ENCODE assay signal across 6 cellular contexts in genomic region chr17:4944163-4944553, GRCh38. TPM values are rescaled to one million over a fixed set of nuclear protein-coding genes. Genes with fewer than 3 reads are reported as not detected.
A peak's percentile ranks its signal among the peaks of the same experiment; 100 is the strongest.
DNase-seq lines count a peak whose midpoint lies in the region; ATAC-seq, FAIRE-seq and TF ChIP-seq lines count a peak whose summit lies in the region.

No MANE protein-coding gene starts in this region.

- H3K4me2 ChIP-seq in GM12878 (ENCODE audit: control insufficient read depth, insufficient read depth): peak overlapping the region; percentile 55

- no peak for FAIRE-seq in GM12878 (lab: Jason Lieb, UNC)

- in situ Hi-C loops in GM12878 (cut with MboI): no loop called here

- peak overlapping the region; percentile 96 for H3K4me3 ChIP-seq in GM12878

- H3K79me2 ChIP-seq in GM12878 (ENCODE audit: control insufficient read depth, insufficient read depth, low read length): peaks cover 87% of the 10 kb centered on the region

- no TSS peak for BruUV-seq in GM12878 (replicated peaks; lab: Mats Ljungman, UMichigan)

- intact Hi-C loops in GM12878 (cut with micrococcal nuclease; ENCODE audit: unreplicated experiment): loop anchor here (5.0 kb wide), 1 partner anchor 293 kb away; no protein-coding TSS in a partner anchor

- H3K9me3 ChIP-seq in GM12878 (replicated peaks; ENCODE audit: control insufficient read depth, insufficient read depth, low read length): no peaks in the 10 kb centered on the region

- no peak for TF ChIP-seq CTCF in GM12878 (IDR thresholded peaks at IDR 0.05 in 2 of 3, conservative IDR thresholded peaks at IDR 0.05 in 1 of 3; ENCODE audit: control insufficient read depth in 2 of 3, extremely low read depth in 1 of 3, insufficient read depth in 1 of 3, low read depth in 3 of 3, low read length in 3 of 3)

- peaks cover 5% of the 10 kb centered on the region for H4K20me1 ChIP-seq in GM12878 (ENCODE audit: control insufficient read depth, insufficient read depth)

- H2AFZ ChIP-seq in GM12878 (ENCODE audit: control insufficient read depth, low read depth, low read length): no peak overlapping the region

- SMC1A ChIA-PET in GM12878 (lab: Charles Lee; ENCODE audit: uncharacterized antibody, unreplicated experiment): interaction anchor here (7.1 kb wide), 1 partner anchor 23 kb away, joined by 50 read pairs; the partner anchor contains the start of gene SPAG7

- POLR2A ChIA-PET in GM12878 (lab: Charles Lee): interaction anchor here (17.5 kb wide), 1 partner anchor 21 kb away, joined by 272 read pairs; the partner anchor contains the start of gene SPAG7

- RAD21 ChIA-PET in GM12878 (lab: Charles Lee; ENCODE audit: unreplicated experiment): interaction anchor here (9.8 kb wide), 1 partner anchor 21 kb away, joined by 73 read pairs; the partner anchor contains the start of gene SPAG7

- 0% methylated on average over 3 of the region's 3 CpGs for WGBS in GM12878 (ENCODE audit: insufficient coverage, insufficient replicate concordance, low lambda C conversion rate, missing lambda C conversion rate)

- DNase-seq in SIG-M5 treated with dmso at 0.1 percent for 504 hours (lab: John Stamatoyannopoulos, UW; ENCODE audit: unreplicated experiment) (peak; percentile 79), SIG-M5 (lab: John Stamatoyannopoulos, UW) (no peak), GM12878 (ENCODE audit: low read depth, low spot score) (no peak), DMS79 treated with DMSO at 0.1 percent for 48 hours (lab: John Stamatoyannopoulos, UW) (no peak)
- DNase-seq in stimulated activated naive CD4-positive, alpha-beta T cell (lab: John Stamatoyannopoulos, UW): peak in 4 of 6 experiments; percentile 49 to 67 (median 60)

- no peak for TF ChIP-seq EP300 in GM12878 (IDR thresholded peaks at IDR 0.05; ENCODE audit: borderline replicate concordance in 1 of 2, control insufficient read depth in 1 of 2, low read depth in 2 of 2, low read length in 2 of 2)

- TF ChIP-seq RAD21 in GM12878 (IDR thresholded peaks at IDR 0.05; ENCODE audit: insufficient read depth, low read depth, low read length): no peak

- H3K27ac ChIP-seq in GM12878 (ENCODE audit: control insufficient read depth, insufficient read depth): peak overlapping the region; percentile 100

- CTCF ChIA-PET in GM12878 (lab: Yijun Ruan, JAX): interaction anchor here (0.6 kb wide), 1 partner anchor 23 kb away, joined by 3 read pairs; the partner anchor contains the start of gene SPAG7

- ATAC-seq in GM12878: peak; percentile 42
- ATAC-seq in GM21447 (IDR thresholded peaks at IDR 0.05; ENCODE audit: unreplicated experiment): no peak

- TF ChIP-seq POLR2A in GM12878 (IDR thresholded peaks at IDR 0.05; ENCODE audit: low read depth, low read length): no peak

- H3K4me1 ChIP-seq in GM12878 (ENCODE audit: control insufficient read depth, insufficient read depth, low read length): peaks cover 36% of the 10 kb centered on the region

- H3K9ac ChIP-seq in GM12878 (ENCODE audit: control insufficient read depth, insufficient read depth, low read length): peak overlapping the region; percentile 100

- H3K36me3 ChIP-seq in GM12878 (ENCODE audit: control insufficient read depth in 2 of 2, insufficient read depth in 2 of 2, low read length in 1 of 2): peaks cover 20 to 22% of the 10 kb centered on the region in 2 experiments

- no peaks in the 10 kb centered on the region for H3K27me3 ChIP-seq in GM12878 (replicated peaks in 1 of 2; ENCODE audit: control insufficient read depth in 2 of 2, insufficient read depth in 2 of 2, low read length in 1 of 2)

RNA-seq across cellular contexts. Expression of gene RNF167, which starts 4.1 kb away (rescaled TPM):
- 36.5 and 46.0 TPM in 2 replicates for total RNA-seq in GM12878 (2013; cell fraction: nucleolus; rRNA removed)
- 47.6 and 52.9 TPM in 2 replicates for total RNA-seq in GM12878 (2014; rRNA removed)
- total RNA-seq in GM12878 (2014; rRNA removed; fragmentation: Illumina TruSeq; extraction: Trizol): 57.4 and 63.9 TPM in 2 replicates
- total RNA-seq in GM12878 (2021): 86.5 and 91.3 TPM in 2 replicates
- 69.5 TPM for polyA plus RNA-seq in GM12878 (2011; ENCODE audit: low read depth)
- polyA plus RNA-seq in GM12878 (2011; rRNA removed): 58.4 and 90.7 TPM in 2 replicates
- polyA plus RNA-seq in GM12878 (2011; cell fraction: cytosol; rRNA removed): 174 and 192 TPM in 2 replicates
- polyA plus RNA-seq in GM12878 (2011; cell fraction: nucleus; rRNA removed): 178 and 241 TPM in 2 replicates
- 87.5 and 90.3 TPM in 2 replicates for polyA plus RNA-seq in GM12878 (2012)
- polyA plus RNA-seq in GM12878 (2014; fragmentation: Illumina TruSeq; extraction: Trizol): 132 and 147 TPM in 2 replicates
- polyA plus RNA-seq in GM12878 (2014; fragmentation: Nextera tagmentation; extraction: Ambion mirVana): 10 to 100 TPM; 33.6 to 35.3 TPM
- polyA plus RNA-seq in GM12878 (2014; rRNA removed): 87.1 and 87.9 TPM in 2 replicates
- 10 to 100 TPM; 49.7 to 57.7 TPM for polyA plus RNA-seq in GM12878 (2016; fragmentation: Nextera tagmentation; extraction: Ambion mirVana)
- 68.8 and 133 TPM in 2 replicates for polyA minus RNA-seq in GM12878 (2011; rRNA and poly(A)+ RNA removed)
- 54.1 and 60.8 TPM in 2 replicates for polyA minus RNA-seq in GM12878 (2011; cell fraction: cytosol; rRNA and poly(A)+ RNA removed)
- 41.7 and 74.5 TPM in 2 replicates for polyA minus RNA-seq in GM12878 (2011; cell fraction: nucleus; rRNA and poly(A)+ RNA removed)

RNA-seq across cellular contexts. Expression of gene PFN1, which starts 4.2 kb away (rescaled TPM):
- total RNA-seq in GM12878 (2013; cell fraction: nucleolus; rRNA removed): 131 and 144 TPM in 2 replicates
- total RNA-seq in GM12878 (2014; rRNA removed): 1,668 and 2,039 TPM in 2 replicates
- 812 and 920 TPM in 2 replicates for total RNA-seq in GM12878 (2014; rRNA removed; fragmentation: Illumina TruSeq; extraction: Trizol)
- 1,903 and 1,912 TPM in 2 replicates for total RNA-seq in GM12878 (2021)
- polyA plus RNA-seq in GM12878 (2011; ENCODE audit: low read depth): 909 TPM
- 705 and 1,560 TPM in 2 replicates for polyA plus RNA-seq in GM12878 (2011; rRNA removed)
- polyA plus RNA-seq in GM12878 (2011; cell fraction: cytosol; rRNA removed): 2,124 and 2,184 TPM in 2 replicates
- 1,008 and 1,226 TPM in 2 replicates for polyA plus RNA-seq in GM12878 (2011; cell fraction: nucleus; rRNA removed)
- 1,629 and 1,984 TPM in 2 replicates for polyA plus RNA-seq in GM12878 (2012)
- 1,675 and 1,933 TPM in 2 replicates for polyA plus RNA-seq in GM12878 (2014; fragmentation: Illumina TruSeq; extraction: Trizol)
- polyA plus RNA-seq in GM12878 (2014; fragmentation: Nextera tagmentation; extraction: Ambion mirVana): 100 to 1,000 TPM; 154 to 558 TPM
- polyA plus RNA-seq in GM12878 (2014; rRNA removed): 3,016 and 4,055 TPM in 2 replicates
- polyA plus RNA-seq in GM12878 (2016; fragmentation: Nextera tagmentation; extraction: Ambion mirVana): 1,000 to 10,000 TPM; 3,739 to 3,892 TPM
- polyA minus RNA-seq in GM12878 (2011; rRNA and poly(A)+ RNA removed): 545 and 728 TPM in 2 replicates
- polyA minus RNA-seq in GM12878 (2011; cell fraction: cytosol; rRNA and poly(A)+ RNA removed): 829 and 978 TPM in 2 replicates
- polyA minus RNA-seq in GM12878 (2011; cell fraction: nucleus; rRNA and poly(A)+ RNA removed): 245 and 466 TPM in 2 replicates

RNA-seq across cellular contexts. Expression of gene SLC25A11, which starts 4.3 kb away (rescaled TPM):
- total RNA-seq in GM12878 (2013; cell fraction: nucleolus; rRNA removed): 39.8 and 41.2 TPM in 2 replicates
- total RNA-seq in GM12878 (2014; rRNA removed) (82.7 and 91.4 TPM in 2 replicates), GM12878 (2014; rRNA removed; fragmentation: Illumina TruSeq; extraction: Trizol) (32.1 and 35.2 TPM in 2 replicates), GM12878 (2021) (73.7 and 82.2 TPM in 2 replicates)
- polyA plus RNA-seq in GM12878 (2011; ENCODE audit: low read depth): 14.1 TPM
- polyA plus RNA-seq in GM12878 (2011; rRNA removed) (11.8 and 28.2 TPM in 2 replicates), GM12878 (2014; fragmentation: Illumina TruSeq; extraction: Trizol) (19.1 and 59.2 TPM in 2 replicates), GM12878 (2014; fragmentation: Nextera tagmentation; extraction: Ambion mirVana) (10 to 100 TPM in 1 of 2 experiments, 1 to 10 TPM in 1; 5.8 to 10.9 TPM), GM12878 (2014; rRNA removed) (70.9 and 72.5 TPM in 2 replicates), GM12878 (2016; fragmentation: Nextera tagmentation; extraction: Ambion mirVana) (100 to 1,000 TPM; 141 to 142 TPM)
- polyA plus RNA-seq in GM12878 (2011; cell fraction: cytosol; rRNA removed): 50.2 TPM in 2 replicates
- 59.6 and 63.5 TPM in 2 replicates for polyA plus RNA-seq in GM12878 (2011; cell fraction: nucleus; rRNA removed)
- 33.1 and 38.0 TPM in 2 replicates for polyA plus RNA-seq in GM12878 (2012)
- polyA minus RNA-seq in GM12878 (2011; rRNA and poly(A)+ RNA removed): 23.3 and 40.2 TPM in 2 replicates
- polyA minus RNA-seq in GM12878 (2011; cell fraction: cytosol; rRNA and poly(A)+ RNA removed): 12.2 and 13.4 TPM in 2 replicates
- 32.0 and 59.6 TPM in 2 replicates for polyA minus RNA-seq in GM12878 (2011; cell fraction: nucleus; rRNA and poly(A)+ RNA removed)

RNA-seq across cellular contexts. Expression of gene ENO3, which starts 6.8 kb away (rescaled TPM):
- 24.4 and 27.3 TPM in 2 replicates for total RNA-seq in GM12878 (2013; cell fraction: nucleolus; rRNA removed)
- total RNA-seq in GM12878 (2014; rRNA removed) (10.4 and 11.1 TPM in 2 replicates), GM12878 (2014; rRNA removed; fragmentation: Illumina TruSeq; extraction: Trizol) (9.7 and 10.4 TPM in 2 replicates), GM12878 (2021) (24.4 and 28.4 TPM in 2 replicates)
- polyA plus RNA-seq in GM12878 (2011; ENCODE audit: low read depth): 43.3 TPM
- polyA plus RNA-seq in GM12878 (2011; rRNA removed) (19.8 and 25.6 TPM in 2 replicates), GM12878 (2014; fragmentation: Illumina TruSeq; extraction: Trizol) (9.0 and 15.2 TPM in 2 replicates), GM12878 (2014; fragmentation: Nextera tagmentation; extraction: Ambion mirVana) (10 to 100 TPM in 1 of 2 experiments, 1 to 10 TPM in 1; 6.8 to 14.5 TPM), GM12878 (2014; rRNA removed) (26.3 and 31.5 TPM in 2 replicates), GM12878 (2016; fragmentation: Nextera tagmentation; extraction: Ambion mirVana) (10 to 100 TPM; 18.8 to 19.7 TPM)
- polyA plus RNA-seq in GM12878 (2011; cell fraction: cytosol; rRNA removed): 24.3 and 32.1 TPM in 2 replicates
- 316 and 330 TPM in 2 replicates for polyA plus RNA-seq in GM12878 (2011; cell fraction: nucleus; rRNA removed)
- 39.6 and 43.1 TPM in 2 replicates for polyA plus RNA-seq in GM12878 (2012)
- 8.6 and 14.5 TPM in 2 replicates for polyA minus RNA-seq in GM12878 (2011; rRNA and poly(A)+ RNA removed)
- 7.9 and 9.0 TPM in 2 replicates for polyA minus RNA-seq in GM12878 (2011; cell fraction: cytosol; rRNA and poly(A)+ RNA removed)
- polyA minus RNA-seq in GM12878 (2011; cell fraction: nucleus; rRNA and poly(A)+ RNA removed): 23.0 and 30.4 TPM in 2 replicates

RNA-seq across cellular contexts. Expression of gene GP1BA, which starts 12.1 kb away (rescaled TPM):
- not detected in 2 replicates for total RNA-seq in GM12878 (2013; cell fraction: nucleolus; rRNA removed)
- total RNA-seq in GM12878 (2014; rRNA removed): 0.06 and 0.49 TPM in 2 replicates
- total RNA-seq in GM12878 (2014; rRNA removed; fragmentation: Illumina TruSeq; extraction: Trizol): 0.04 and 0.14 TPM in 2 replicates
- total RNA-seq in GM12878 (2021): 0.67 and 0.74 TPM in 2 replicates
- 1.9 TPM for polyA plus RNA-seq in GM12878 (2011; ENCODE audit: low read depth)
- not detected in 2 replicates for polyA plus RNA-seq in GM12878 (2011; rRNA removed)
- polyA plus RNA-seq in GM12878 (2011; cell fraction: cytosol; rRNA removed): 0.03 and 0.12 TPM in 2 replicates
- 0.04 and 0.07 TPM in 2 replicates for polyA plus RNA-seq in GM12878 (2011; cell fraction: nucleus; rRNA removed)
- 1.1 and 2.5 TPM in 2 replicates for polyA plus RNA-seq in GM12878 (2012)
- polyA plus RNA-seq in GM12878 (2014; fragmentation: Illumina TruSeq; extraction: Trizol): 0.25 and 0.59 TPM in 2 replicates
- polyA plus RNA-seq in GM12878 (2014; fragmentation: Nextera tagmentation; extraction: Ambion mirVana): under 1 TPM; 0.05 to 0.11 TPM
- polyA plus RNA-seq in GM12878 (2014; rRNA removed): 0.28 and 0.43 TPM in 2 replicates
- under 1 TPM; 0.35 to 0.64 TPM for polyA plus RNA-seq in GM12878 (2016; fragmentation: Nextera tagmentation; extraction: Ambion mirVana)
- 0.15 and 0.26 TPM in 2 replicates for polyA minus RNA-seq in GM12878 (2011; rRNA and poly(A)+ RNA removed)
- not detected in 2 replicates for polyA minus RNA-seq in GM12878 (2011; cell fraction: cytosol; rRNA and poly(A)+ RNA removed)
- polyA minus RNA-seq in GM12878 (2011; cell fraction: nucleus; rRNA and poly(A)+ RNA removed): not detected in 2 replicates

Comparison
In these comparisons a context has a peak if more than half of its experiments do, and no peak if none do; other contexts are left out.
1. DNase-seq: peak in SIG-M5 treated with dmso at 0.1 percent for 504 hours (single experiment) and stimulated activated naive CD4-positive, alpha-beta T cell (4 of 6); none in SIG-M5 (single experiment), GM12878 (single experiment) and DMS79 treated with DMSO at 0.1 percent for 48 hours (single experiment).